In genomic region chr19:2012941-2013682, GRCh38 we compare ENCODE assay signal across 14 cellular contexts. TPM values are rescaled to one million over a fixed set of nuclear protein-coding genes. Genes with fewer than 3 reads are reported as not detected.
DNase-seq lines count a peak whose midpoint lies in the region; ATAC-seq and TF ChIP-seq lines count a peak whose summit lies in the region.
"Had no signal": no experiment of that assay in that cellular context is flagged by ENCODE, and none has a peak within 500 bp of the region (broad histone marks: within the 10 kb centered on the region; RNA-seq: fewer than 3 reads in every experiment).

No MANE protein-coding gene starts in this region.

- H3K79me2 ChIP-seq in Karpas-422 (ENCODE audit: low read length): peaks cover 65% of the 10 kb centered on the region

- H3K9me2 ChIP-seq in Karpas-422 (replicated peaks; ENCODE audit: insufficient read depth, low read length): no peaks in the 10 kb centered on the region

- ATAC-seq in esophagus mucosa (peak; percentile 4), HG03520 (IDR thresholded peaks at IDR 0.05; ENCODE audit: unreplicated experiment) (no peak), GM18907 (IDR thresholded peaks at IDR 0.05; ENCODE audit: unreplicated experiment) (no peak)

- TF ChIP-seq EP300 in sigmoid colon (IDR thresholded peaks at IDR 0.05): no peak

- H2AFZ ChIP-seq in Karpas-422 (ENCODE audit: low read length): no peak overlapping the region

- H3K4me3 ChIP-seq in Karpas-422 (ENCODE audit: low read length) (no peak overlapping the region), sigmoid colon (no peak overlapping the region)
- H3K4me3 ChIP-seq: upper lobe of left lung had no signal

- no peaks in the 10 kb centered on the region for H3K27me3 Mint-ChIP-seq in activated CD4-positive, alpha-beta T cell treated with anti-CD3 and anti-CD28 coated beads, Interleukin-2, amount 10 ng/mL, durations not matched to agents 7 days and 5 days

- intact Hi-C loops in sigmoid colon (cut with DNase I): no loop called here

- peaks cover 8% of the 10 kb centered on the region; the same call in 1 of the 2 replicates for H4K20me1 ChIP-seq in Karpas-422 (ENCODE audit: insufficient read depth, low read depth, low read length)

- H3K9me3 ChIP-seq in Karpas-422 (ENCODE audit: low read length): no peaks in the 10 kb centered on the region
- no peaks in the 10 kb centered on the region for H3K9me3 ChIP-seq in sigmoid colon
- H3K9me3 ChIP-seq: upper lobe of left lung had no signal

- TF ChIP-seq POLR2A in sigmoid colon (IDR thresholded peaks at IDR 0.05): no peak

- no peak for TF ChIP-seq CTCF in sigmoid colon (IDR thresholded peaks at IDR 0.05)

- peaks cover 14% of the 10 kb centered on the region for H3K4me1 ChIP-seq in Karpas-422 (ENCODE audit: low read length)
- peaks cover 0 to 33% (median 30%) of the 10 kb centered on the region in 4 donors for H3K4me1 ChIP-seq in sigmoid colon

- CTCF ChIA-PET in activated CD4-positive, alpha-beta T cell treated with anti-CD3 and anti-CD28 coated beads, Interleukin-2, amount 10 ng/mL, durations not matched to agents 7 days and 5 days (lab: Charles Lee): interaction anchor here (0.6 to 1.0 kb wide), 2 partner anchors 8 to 60 kb away, joined by 3 read pairs; no protein-coding TSS in a partner anchor

- no peak overlapping the region for H3K4me2 ChIP-seq in Karpas-422 (ENCODE audit: low read depth, low read length, poor library complexity, severe bottlenecking)

- DNase-seq in activated CD4-positive, alpha-beta T cell treated with anti-CD3 and anti-CD28 coated beads, Interleukin-2, amount 10 ng/mL, durations not matched to agents 7 days and 5 days: no peak
- DNase-seq in activated CD4-positive, alpha-beta T cell treated with anti-CD3 and anti-CD28 coated beads for 48 hours: no peak
- DNase-seq in Karpas-422 (no peak), sigmoid colon (no peak), ureter (ENCODE audit: low spot score) (no peak)
- DNase-seq: DMS 273 treated with DMSO at 0.1 percent for 48 hours; head of caudate nucleus; KBM-7; stimulated activated CD4-positive, alpha-beta T cell treated with anti-CD3 and anti-CD28 coated beads, Interleukin-1b, Interleukin-23, amount 100 ng/mL, for 48 hours had no signal

- POLR2A ChIA-PET in activated CD4-positive, alpha-beta T cell treated with anti-CD3 and anti-CD28 coated beads, Interleukin-2, amount 10 ng/mL, durations not matched to agents 7 days and 5 days (lab: Charles Lee): no interaction called here

- H3K4me3 Mint-ChIP-seq in activated CD4-positive, alpha-beta T cell treated with anti-CD3 and anti-CD28 coated beads, Interleukin-2, amount 10 ng/mL, durations not matched to agents 7 days and 5 days: peak overlapping the region; percentile 49

- 0 out of 2 replicates have a peak overlapping the region, but pooled peaks have one; percentile 25 for H3K9ac ChIP-seq in Karpas-422 (ENCODE audit: low read length)

- no peaks in the 10 kb centered on the region for H3K9me3 Mint-ChIP-seq in activated CD4-positive, alpha-beta T cell treated with anti-CD3 and anti-CD28 coated beads, Interleukin-2, amount 10 ng/mL, durations not matched to agents 7 days and 5 days

- H3K27me3 ChIP-seq in Karpas-422 (ENCODE audit: low read length): no peaks in the 10 kb centered on the region
- H3K27me3 ChIP-seq in sigmoid colon: no peaks in the 10 kb centered on the region
- H3K27me3 ChIP-seq: upper lobe of left lung had no signal

- no peak overlapping the region for H3K27ac Mint-ChIP-seq in activated CD4-positive, alpha-beta T cell treated with anti-CD3 and anti-CD28 coated beads, Interleukin-2, amount 10 ng/mL, durations not matched to agents 7 days and 5 days

- 93% methylated on average over 21 of the region's 21 CpGs for WGBS in sigmoid colon, 2 donors

- peaks cover 8% of the 10 kb centered on the region; the same call in 1 of the 2 replicates for H3K36me3 ChIP-seq in Karpas-422 (ENCODE audit: insufficient read depth, low read length)
- no peaks in the 10 kb centered on the region for H3K36me3 ChIP-seq in sigmoid colon
- H3K36me3 ChIP-seq: upper lobe of left lung had no signal

- H3K36me3 Mint-ChIP-seq in activated CD4-positive, alpha-beta T cell treated with anti-CD3 and anti-CD28 coated beads, Interleukin-2, amount 10 ng/mL, durations not matched to agents 7 days and 5 days (ENCODE audit: low read depth): peaks cover 8% of the 10 kb centered on the region

- H3K27ac ChIP-seq in Karpas-422 (ENCODE audit: low read length) (no peak overlapping the region), sigmoid colon (peak overlapping the region in 3 of 4 donors; percentile 34 to 76 (median 35))
- H3K27ac ChIP-seq: epithelial cell of prostate had no signal

- H3K4me1 Mint-ChIP-seq in activated CD4-positive, alpha-beta T cell treated with anti-CD3 and anti-CD28 coated beads, Interleukin-2, amount 10 ng/mL, durations not matched to agents 7 days and 5 days: peaks cover 25% of the 10 kb centered on the region

RNA-seq across cellular contexts. Expression of gene BTBD2, which starts 2.4 kb away (rescaled TPM):
- 10 to 100 TPM; 61.3 to 66.3 TPM for total RNA-seq in activated CD4-positive, alpha-beta T cell treated with anti-CD3 and anti-CD28 coated beads, Interleukin-2, amount 10 ng/mL, durations not matched to agents 7 days and 5 days
- total RNA-seq in Karpas-422 (2014; rRNA removed; shearing (Covaris generic); ENCODE audit: low replicate concordance): 66.8 and 112 TPM in 2 replicates
- 68.6 TPM for total RNA-seq in esophagus mucosa
- total RNA-seq in sigmoid colon: 10 to 100 TPM; 43.8 to 82.8 (median 50.3) TPM
- 10 to 100 TPM; 31.9 to 58.7 (median 46.2) TPM for polyA plus RNA-seq in sigmoid colon
- total RNA-seq in ureter: 102 TPM

RNA-seq across cellular contexts. Expression of gene MKNK2, which starts 37.9 kb away (rescaled TPM):
- total RNA-seq in activated CD4-positive, alpha-beta T cell treated with anti-CD3 and anti-CD28 coated beads, Interleukin-2, amount 10 ng/mL, durations not matched to agents 7 days and 5 days: 100 to 1,000 TPM; 198 to 228 TPM
- total RNA-seq in Karpas-422 (2014; rRNA removed; shearing (Covaris generic); ENCODE audit: low replicate concordance): 526 and 862 TPM in 2 replicates
- total RNA-seq in esophagus mucosa (311 TPM), sigmoid colon (100 to 1,000 TPM in 3 of 4 donors, 10 to 100 TPM in 1; 83.1 to 124 (median 107) TPM), ureter (151 TPM)
- polyA plus RNA-seq in sigmoid colon: 100 to 1,000 TPM; 121 to 157 (median 129) TPM
